In the genomic region with DNA sequence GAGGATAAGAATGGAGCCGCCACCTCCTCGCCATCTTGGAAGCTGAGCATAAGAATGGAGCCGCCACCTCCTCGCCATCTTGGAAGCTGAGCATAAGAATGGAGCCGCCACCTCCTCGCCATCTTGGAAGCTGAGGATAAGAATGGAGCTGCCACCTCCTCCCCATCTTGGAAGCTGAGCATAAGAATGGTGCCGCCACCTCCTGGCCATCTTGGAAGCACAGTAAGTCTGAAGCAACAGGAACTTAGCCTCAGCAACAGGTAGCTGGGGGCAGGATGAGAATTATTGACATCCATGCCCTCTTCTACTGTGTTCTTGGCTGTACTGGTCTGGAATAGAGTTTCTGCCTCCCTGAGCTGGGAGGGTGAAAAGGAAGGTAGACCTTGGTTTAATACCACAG, we compare ENCODE assay signal across 7 cellular contexts.
DNase-seq lines count a peak whose midpoint lies in the region; ATAC-seq and TF ChIP-seq lines count a peak whose summit lies in the region.
"Not testable (repeated sequence)": the region's sequence is repeated elsewhere in the genome, so short reads cannot be mapped to it uniquely, and the experiment has no call there.

No MANE protein-coding gene starts in this region.

- peak; percentile 30 for DNase-seq in D341Med (ENCODE audit: low spot score)
- peak; percentile 30 for DNase-seq in H4 (ENCODE audit: low spot score)
- DNase-seq in NB4 (ENCODE audit: low read depth), result peak; percentile 45
- peak; percentile 52 to 59 for DNase-seq in cardiac fibroblast (ENCODE audit: low read depth in 2 of 2)
- DNase-seq in foreskin keratinocyte, result peak in 1 of 2 donors; percentile 18
- DNase-seq in mesenteric fat pad (ENCODE audit: low spot score), result peak; percentile 28

- ATAC-seq in SK-N-SH treated with all-trans-retinoic acid at 6 μM for 48 hours (0 out of 3 replicates have a peak, but pooled peaks have one; percentile 29), foreskin keratinocyte (peak; percentile 45)

- not testable (repeated sequence) for H3K4me1 ChIP-seq in foreskin keratinocyte

- peak; percentile 15 for TF ChIP-seq CTCF in NB4 (IDR thresholded peaks at IDR 0.05; ENCODE audit: low read depth, low read length)
- TF ChIP-seq CTCF in cardiac fibroblast (IDR thresholded peaks at IDR 0.05; ENCODE audit: low read depth, low read length), result peak; percentile 51
- TF ChIP-seq CTCF in foreskin keratinocyte (conservative IDR thresholded peaks at IDR 0.05), result peak; percentile 66

- not testable (repeated sequence) for H3K27ac ChIP-seq in foreskin keratinocyte

- H3K4me3 ChIP-seq in NB4 (ENCODE audit: low read depth, low read length); cardiac fibroblast (replicated peaks in 1 of 2; ENCODE audit: low read depth in 2 of 2, low read length in 2 of 2): not testable (repeated sequence)

- TF ChIP-seq POLR2A in NB4 (IDR thresholded peaks at IDR 0.05; ENCODE audit: extremely low read depth, insufficient read length), result not testable (repeated sequence)

- H3K27me3 ChIP-seq in foreskin keratinocyte, result not testable (repeated sequence)

Comparison
In these comparisons a context has a peak if more than half of its experiments do, and no peak if none do; other contexts are left out.
1. CTCF ChIP-seq: peak in every context shown above with its lines; median percentile 66 in foreskin keratinocyte; 51 in cardiac fibroblast; 15 in NB4.